7 cellular contexts compared by ENCODE assay signal in genomic region chr6:123715243-123715863, GRCh38.
DNase-seq lines count a peak whose midpoint lies in the region; ATAC-seq and TF ChIP-seq lines count a peak whose summit lies in the region.

No MANE protein-coding gene starts in this region.

- TF ChIP-seq CTCF in choroid plexus epithelial cell (conservative IDR thresholded peaks at IDR 0.05; ENCODE audit: low read depth, low read length): peak; percentile 51

- H3K4me3 Mint-ChIP-seq in naive thymus-derived CD8-positive, alpha-beta T cell: no peak overlapping the region

- POLR2A ChIA-PET in naive thymus-derived CD8-positive, alpha-beta T cell (lab: Charles Lee): no interaction called here

- peaks cover 0 to 8% (median 2%) of the 10 kb centered on the region in 9 donors for H3K9me3 Mint-ChIP-seq in naive thymus-derived CD8-positive, alpha-beta T cell

- H3K36me3 Mint-ChIP-seq in naive thymus-derived CD8-positive, alpha-beta T cell: peaks cover 0 to 6% (median 0%) of the 10 kb centered on the region in 3 donors

- DNase-seq in NCI-H460 (ENCODE audit: extremely low read depth, low read depth): peak; percentile 31
- peak; percentile 48 for DNase-seq in choroid plexus epithelial cell (ENCODE audit: low read depth)
- peak; percentile 61 for DNase-seq in myocyte (ENCODE audit: low read depth)
- DNase-seq in naive thymus-derived CD8-positive, alpha-beta T cell: no peak

- H3K4me1 Mint-ChIP-seq in naive thymus-derived CD8-positive, alpha-beta T cell: no peaks in the 10 kb centered on the region

- H3K27ac Mint-ChIP-seq in naive thymus-derived CD8-positive, alpha-beta T cell: no peak overlapping the region

- H3K4me3 ChIP-seq in choroid plexus epithelial cell (ENCODE audit: low read depth, low read length): no peak overlapping the region

- H3K27me3 Mint-ChIP-seq in naive thymus-derived CD8-positive, alpha-beta T cell: no peaks in the 10 kb centered on the region

- ATAC-seq in GM18502 (IDR thresholded peaks at IDR 0.05; ENCODE audit: poor library complexity, unreplicated experiment) (peak; percentile 82), HG02938 (IDR thresholded peaks at IDR 0.05; ENCODE audit: unreplicated experiment) (peak; percentile 69), HG02759 (IDR thresholded peaks at IDR 0.05; ENCODE audit: unreplicated experiment) (no peak)
- ATAC-seq in naive thymus-derived CD8-positive, alpha-beta T cell: no peak

Comparison
In these comparisons a context has a peak if more than half of its experiments do, and no peak if none do; other contexts are left out.
1. ATAC-seq: peak in GM18502 (single experiment) and HG02938 (single experiment); none in HG02759 (single experiment) and naive thymus-derived CD8-positive, alpha-beta T cell (0 of 2).
2. DNase-seq: peak in NCI-H460 (single experiment), choroid plexus epithelial cell (single experiment) and myocyte (single experiment); none in naive thymus-derived CD8-positive, alpha-beta T cell (0 of 10).